ENCODE assay signal across 9 cellular contexts in the genomic region with DNA sequence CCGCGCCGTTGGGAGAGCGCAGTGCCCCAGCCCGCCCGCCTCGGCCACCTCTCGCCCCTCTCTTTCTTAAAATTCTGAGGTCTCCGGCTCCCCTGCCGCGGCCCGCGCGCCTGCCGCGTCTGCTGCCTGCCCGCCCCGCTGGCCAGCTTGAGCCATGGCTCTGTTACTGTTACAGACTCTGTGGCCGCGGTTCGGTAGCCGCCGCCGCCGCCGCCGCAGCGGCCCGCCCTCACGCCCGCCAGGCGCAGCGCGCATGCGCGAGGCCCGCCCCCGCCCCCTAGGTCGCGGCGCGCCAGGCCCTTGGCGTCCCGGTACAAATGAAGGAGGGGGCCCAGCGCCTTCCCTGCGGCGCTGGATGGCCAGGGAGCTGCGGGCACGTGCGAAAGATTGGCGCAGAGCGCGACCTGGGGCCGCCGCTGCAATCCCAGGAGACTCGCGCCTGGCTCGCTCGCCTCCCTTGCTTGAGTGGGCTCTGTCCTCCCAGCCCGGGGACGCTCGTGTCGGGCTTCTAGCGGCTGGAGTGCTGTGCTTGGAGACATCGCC. TPM values are rescaled to one million over a fixed set of nuclear protein-coding genes. Genes with fewer than 3 reads are reported as not detected.
DNase-seq lines count a peak whose midpoint lies in the region; ATAC-seq and TF ChIP-seq lines count a peak whose summit lies in the region.
"Had no signal": no experiment of that assay in that cellular context is flagged by ENCODE, and none has a peak within 500 bp of the region (broad histone marks: within the 10 kb centered on the region; RNA-seq: fewer than 3 reads in every experiment).

A gene (minus strand): TSS at position 171 of the 543 bp plus-strand sequence. CDS start 452 bp downstream, outside the sequence.

- H3K36me3 Mint-ChIP-seq in glutamatergic neuron (ENCODE audit: unreplicated experiment) = no peaks in the 10 kb centered on the region

- ATAC-seq in GM19035 (IDR thresholded peaks at IDR 0.05; ENCODE audit: unreplicated experiment) (peak; percentile 86), HG03280 (IDR thresholded peaks at IDR 0.05; ENCODE audit: unreplicated experiment) (peak; percentile 76)

- H2AFZ ChIP-seq in parathyroid adenoma = peak within 1 kb of the TSS; percentile 60

- peak within 1 kb of the TSS; percentile 94 for H3K4me3 Mint-ChIP-seq in glutamatergic neuron (ENCODE audit: unreplicated experiment)

- peak; percentile 57 for DNase-seq in CD1c-positive myeloid dendritic cell (ENCODE audit: extremely low spot score)
- DNase-seq in NCI-H82 (lab: John Stamatoyannopoulos, UW) = peak; percentile 81
- DNase-seq in activated T-helper 1 cell treated with Interleukin-2 at 50 U/mL for 16 hours (ENCODE audit: low read depth) = peak; percentile 41
- DNase-seq in glutamatergic neuron = peak; percentile 86
- DNase-seq in dedifferentiated amniotic fluid mesenchymal stem cell (ENCODE audit: extremely low spot score) = no peak

- no peak within 1 kb of the TSS for H3K9ac ChIP-seq in parathyroid adenoma

- peak within 1 kb of the TSS; percentile 29 for H3K4me3 ChIP-seq in parathyroid adenoma (ENCODE audit: low read depth, low read length)

- peaks cover 4% of the 10 kb centered on the region for H3K4me1 ChIP-seq in parathyroid adenoma

- peak within 1 kb of the TSS; percentile 65 for H3K4me2 ChIP-seq in parathyroid adenoma (ENCODE audit: low read length)

- peaks cover 17% of the 10 kb centered on the region for H3K4me1 Mint-ChIP-seq in glutamatergic neuron (ENCODE audit: low read depth, unreplicated experiment)

- no peak within 1 kb of the TSS for H3K27ac ChIP-seq in parathyroid adenoma

- TF ChIP-seq CTCF in glutamatergic neuron (IDR thresholded peaks at IDR 0.05; ENCODE audit: partially characterized antibody, unreplicated experiment) = no peak
- no peak for TF ChIP-seq CTCF in parathyroid adenoma (IDR thresholded peaks at IDR 0.05)

- peaks cover 28% of the 10 kb centered on the region for H3K27me3 Mint-ChIP-seq in glutamatergic neuron (ENCODE audit: unreplicated experiment)

- H3K27me3 ChIP-seq in parathyroid adenoma (ENCODE audit: control insufficient read depth, insufficient read depth, low read length) = peaks cover 13% of the 10 kb centered on the region

- no peaks in the 10 kb centered on the region for H3K36me3 ChIP-seq in parathyroid adenoma (ENCODE audit: control insufficient read depth, insufficient read depth, low read length)

- H3K27ac Mint-ChIP-seq in glutamatergic neuron (ENCODE audit: unreplicated experiment) = peak within 1 kb of the TSS; percentile 94

- no peaks in the 10 kb centered on the region for H3K79me2 ChIP-seq in parathyroid adenoma

- peaks cover 32% of the 10 kb centered on the region for H3K9me3 Mint-ChIP-seq in glutamatergic neuron (ENCODE audit: unreplicated experiment)

- no peaks in the 10 kb centered on the region for H3K9me3 ChIP-seq in parathyroid adenoma (ENCODE audit: control insufficient read depth, low read length)

RNA-seq across cellular contexts. Expression of the gene that starts here (rescaled TPM):
- total RNA-seq in glutamatergic neuron (ENCODE audit: unreplicated experiment) = 48.9 TPM
- total RNA-seq: T-helper 1 cell treated with Interleukin-12 subunit alpha and Interleukin-12 subunit beta and Interleukin-4 antibody, amounts not matched to agents 30 ng/mL and 1 ng/mL, for 36 hours had no signal
